1 cellular context compared by ENCODE assay signal in the genomic region with DNA sequence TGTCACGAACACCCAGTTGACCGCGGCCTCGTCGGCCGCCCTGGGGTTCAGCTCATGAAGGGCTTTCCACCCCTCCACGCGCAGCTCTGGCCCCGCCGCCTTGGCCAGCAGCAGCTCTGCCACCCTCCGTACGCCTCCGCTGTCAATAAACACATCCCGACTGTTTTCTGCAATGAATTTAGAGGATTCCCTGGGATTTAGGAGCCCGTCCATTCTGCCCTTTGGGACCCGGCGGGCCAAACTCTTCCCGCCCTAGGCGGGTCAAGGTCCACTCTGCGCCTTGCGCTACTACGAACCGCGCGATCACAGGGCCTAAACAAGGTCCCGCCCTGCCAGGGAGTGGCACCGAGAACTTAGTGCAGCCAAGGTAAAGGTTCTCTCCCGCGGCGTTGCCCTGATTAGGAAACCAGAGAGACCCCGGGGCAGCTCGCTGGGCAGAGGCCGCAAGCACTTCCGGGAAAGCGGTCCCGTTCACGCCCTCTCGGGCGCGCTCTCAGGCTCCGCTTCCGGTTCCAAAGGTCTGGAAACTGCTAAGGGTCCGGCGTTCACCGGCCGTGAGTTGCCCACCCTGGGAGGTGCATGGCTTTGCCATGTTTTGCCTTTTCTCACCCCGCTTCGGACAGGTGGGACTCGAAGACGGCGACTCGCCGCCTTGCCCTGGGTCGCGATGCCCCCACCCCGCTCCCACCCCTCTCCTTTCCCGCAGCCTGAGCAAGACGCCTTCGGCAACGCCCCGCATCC.
TF ChIP-seq lines count a peak whose summit lies in the region.

No MANE protein-coding gene starts in this region.

TF ChIP-seq in GM12878, 131 proteins besides CTCF, POLR2A, EP300 and RAD21 (continued from another document):
- TF ChIP-seq, protein P1, sequence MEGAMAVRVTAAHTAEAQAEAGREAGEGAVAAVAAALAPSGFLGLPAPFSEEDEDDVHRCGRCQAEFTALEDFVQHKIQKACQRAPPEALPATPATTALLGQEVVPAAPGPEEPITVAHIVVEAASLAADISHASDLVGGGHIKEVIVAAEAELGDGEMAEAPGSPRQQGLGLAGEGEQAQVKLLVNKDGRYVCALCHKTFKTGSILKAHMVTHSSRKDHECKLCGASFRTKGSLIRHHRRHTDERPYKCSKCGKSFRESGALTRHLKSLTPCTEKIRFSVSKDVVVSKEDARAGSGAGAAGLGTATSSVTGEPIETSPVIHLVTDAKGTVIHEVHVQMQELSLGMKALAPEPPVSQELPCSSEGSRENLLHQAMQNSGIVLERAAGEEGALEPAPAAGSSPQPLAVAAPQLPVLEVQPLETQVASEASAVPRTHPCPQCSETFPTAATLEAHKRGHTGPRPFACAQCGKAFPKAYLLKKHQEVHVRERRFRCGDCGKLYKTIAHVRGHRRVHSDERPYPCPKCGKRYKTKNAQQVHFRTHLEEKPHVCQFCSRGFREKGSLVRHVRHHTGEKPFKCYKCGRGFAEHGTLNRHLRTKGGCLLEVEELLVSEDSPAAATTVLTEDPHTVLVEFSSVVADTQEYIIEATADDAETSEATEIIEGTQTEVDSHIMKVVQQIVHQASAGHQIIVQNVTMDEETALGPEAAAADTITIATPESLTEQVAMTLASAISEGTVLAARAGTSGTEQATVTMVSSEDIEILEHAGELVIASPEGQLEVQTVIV (IDR thresholded peaks at IDR 0.05; ENCODE audit: borderline replicate concordance, partially characterized antibody) = peak; percentile 57
- TF ChIP-seq MTA2 (IDR thresholded peaks at IDR 0.05; ENCODE audit: low read depth) (0 out of 2 replicates have a peak, but pooled peaks have one; percentile 24), CREM (IDR thresholded peaks at IDR 0.05; ENCODE audit: low read depth) (0 out of 2 replicates have a peak, but pooled peaks have one; percentile 22), GABPA (IDR thresholded peaks at IDR 0.05; ENCODE audit: low read depth) (peak; percentile 76), SMAD5 (IDR thresholded peaks at IDR 0.05; ENCODE audit: low read depth) (no peak), RELB (IDR thresholded peaks at IDR 0.05; ENCODE audit: low read depth) (no peak), MYC (IDR thresholded peaks at IDR 0.05; ENCODE audit: insufficient read depth, insufficient read length, insufficient replicate concordance, low read length, severe bottlenecking) (no peak), DPF2 (IDR thresholded peaks at IDR 0.05) (peak; percentile 60; the same call in 1 of the 2 replicates), STAT1 (conservative IDR thresholded peaks at IDR 0.05) (0 out of 2 replicates have a peak, but pooled peaks have one; percentile 47), CHD4 (IDR thresholded peaks at IDR 0.05) (no peak), MTA3 (IDR thresholded peaks at IDR 0.05; ENCODE audit: borderline replicate concordance, low read length) (no peak), CBX3 (IDR thresholded peaks at IDR 0.05; ENCODE audit: borderline replicate concordance, low read depth) (no peak), CBFB (IDR thresholded peaks at IDR 0.05; ENCODE audit: low read depth) (no peak)
- TF ChIP-seq, protein P2, sequence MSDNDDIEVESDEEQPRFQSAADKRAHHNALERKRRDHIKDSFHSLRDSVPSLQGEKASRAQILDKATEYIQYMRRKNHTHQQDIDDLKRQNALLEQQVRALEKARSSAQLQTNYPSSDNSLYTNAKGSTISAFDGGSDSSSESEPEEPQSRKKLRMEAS (IDR thresholded peaks at IDR 0.05; ENCODE audit: low read depth, low read length) = peak; percentile 46; the same call in 1 of the 2 replicates
- TF ChIP-seq, protein P3, sequence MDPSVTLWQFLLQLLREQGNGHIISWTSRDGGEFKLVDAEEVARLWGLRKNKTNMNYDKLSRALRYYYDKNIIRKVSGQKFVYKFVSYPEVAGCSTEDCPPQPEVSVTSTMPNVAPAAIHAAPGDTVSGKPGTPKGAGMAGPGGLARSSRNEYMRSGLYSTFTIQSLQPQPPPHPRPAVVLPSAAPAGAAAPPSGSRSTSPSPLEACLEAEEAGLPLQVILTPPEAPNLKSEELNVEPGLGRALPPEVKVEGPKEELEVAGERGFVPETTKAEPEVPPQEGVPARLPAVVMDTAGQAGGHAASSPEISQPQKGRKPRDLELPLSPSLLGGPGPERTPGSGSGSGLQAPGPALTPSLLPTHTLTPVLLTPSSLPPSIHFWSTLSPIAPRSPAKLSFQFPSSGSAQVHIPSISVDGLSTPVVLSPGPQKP (IDR thresholded peaks at IDR 0.05; ENCODE audit: low read depth, low read length) = peak; percentile 73; the same call in 1 of the 2 replicates
- TF ChIP-seq, protein P4, sequence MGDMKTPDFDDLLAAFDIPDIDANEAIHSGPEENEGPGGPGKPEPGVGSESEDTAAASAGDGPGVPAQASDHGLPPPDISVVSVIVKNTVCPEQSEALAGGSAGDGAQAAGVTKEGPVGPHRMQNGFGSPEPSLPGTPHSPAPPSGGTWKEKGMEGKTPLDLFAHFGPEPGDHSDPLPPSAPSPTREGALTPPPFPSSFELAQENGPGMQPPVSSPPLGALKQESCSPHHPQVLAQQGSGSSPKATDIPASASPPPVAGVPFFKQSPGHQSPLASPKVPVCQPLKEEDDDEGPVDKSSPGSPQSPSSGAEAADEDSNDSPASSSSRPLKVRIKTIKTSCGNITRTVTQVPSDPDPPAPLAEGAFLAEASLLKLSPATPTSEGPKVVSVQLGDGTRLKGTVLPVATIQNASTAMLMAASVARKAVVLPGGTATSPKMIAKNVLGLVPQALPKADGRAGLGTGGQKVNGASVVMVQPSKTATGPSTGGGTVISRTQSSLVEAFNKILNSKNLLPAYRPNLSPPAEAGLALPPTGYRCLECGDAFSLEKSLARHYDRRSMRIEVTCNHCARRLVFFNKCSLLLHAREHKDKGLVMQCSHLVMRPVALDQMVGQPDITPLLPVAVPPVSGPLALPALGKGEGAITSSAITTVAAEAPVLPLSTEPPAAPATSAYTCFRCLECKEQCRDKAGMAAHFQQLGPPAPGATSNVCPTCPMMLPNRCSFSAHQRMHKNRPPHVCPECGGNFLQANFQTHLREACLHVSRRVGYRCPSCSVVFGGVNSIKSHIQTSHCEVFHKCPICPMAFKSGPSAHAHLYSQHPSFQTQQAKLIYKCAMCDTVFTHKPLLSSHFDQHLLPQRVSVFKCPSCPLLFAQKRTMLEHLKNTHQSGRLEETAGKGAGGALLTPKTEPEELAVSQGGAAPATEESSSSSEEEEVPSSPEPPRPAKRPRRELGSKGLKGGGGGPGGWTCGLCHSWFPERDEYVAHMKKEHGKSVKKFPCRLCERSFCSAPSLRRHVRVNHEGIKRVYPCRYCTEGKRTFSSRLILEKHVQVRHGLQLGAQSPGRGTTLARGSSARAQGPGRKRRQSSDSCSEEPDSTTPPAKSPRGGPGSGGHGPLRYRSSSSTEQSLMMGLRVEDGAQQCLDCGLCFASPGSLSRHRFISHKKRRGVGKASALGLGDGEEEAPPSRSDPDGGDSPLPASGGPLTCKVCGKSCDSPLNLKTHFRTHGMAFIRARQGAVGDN (IDR thresholded peaks at IDR 0.05) = peak; percentile 47
